Comparison of ENCODE assay signal across 1 cellular context in the genomic region with DNA sequence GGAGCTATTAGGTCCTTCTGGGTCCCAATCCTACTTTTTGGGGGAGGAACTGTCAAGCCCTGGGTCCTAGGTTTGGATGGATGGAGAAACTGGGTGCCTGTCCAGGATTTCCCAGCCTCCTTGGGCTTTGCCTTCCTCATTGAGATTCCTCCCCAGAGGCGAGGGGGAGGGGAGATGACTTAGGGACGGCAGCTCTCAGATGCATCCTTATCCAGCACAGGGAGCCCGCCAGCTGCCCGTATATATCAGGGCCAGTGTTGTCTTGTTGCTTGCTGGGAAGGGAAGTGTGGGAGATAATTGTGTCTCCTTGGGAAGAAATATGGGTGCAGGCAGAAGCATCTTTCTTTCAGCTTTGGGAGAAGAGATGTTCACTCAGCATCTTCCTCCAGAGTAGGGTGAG.
TF ChIP-seq lines count a peak whose summit lies in the region.

No MANE protein-coding gene starts in this region.

TF ChIP-seq in H1, 55 proteins besides CTCF, POLR2A, EP300 and RAD21:
- TF ChIP-seq POLR2AphosphoS5 (IDR thresholded peaks at IDR 0.05; ENCODE audit: low read depth, low read length) = peak; percentile 47; the same call in 1 of the 2 replicates
- peak; percentile 79; the same call in 1 of the 2 replicates for TF ChIP-seq TCF12 (IDR thresholded peaks at IDR 0.05; ENCODE audit: low read depth, low read length)
TF ChIP-seq in H1: peak in this region for 2; not testable (repeated sequence) for 53.
